Comparison of ENCODE assay signal across 1 cellular context in genomic region chr17:75808549-75808904, GRCh38.
TF ChIP-seq lines count a peak whose summit lies in the region.

No MANE protein-coding gene starts in this region.

TF ChIP-seq in HEK293, 187 proteins besides CTCF, POLR2A, EP300 and RAD21:
- TF ChIP-seq SCRT2 (tag by site-specific recombination; IDR thresholded peaks at IDR 0.05) (peak; percentile 51; the same call in 1 of the 2 replicates), ZBTB1 (tag by site-specific recombination; IDR thresholded peaks at IDR 0.05) (no peak)
